ENCODE assay signal across 15 cellular contexts in the genomic region with DNA sequence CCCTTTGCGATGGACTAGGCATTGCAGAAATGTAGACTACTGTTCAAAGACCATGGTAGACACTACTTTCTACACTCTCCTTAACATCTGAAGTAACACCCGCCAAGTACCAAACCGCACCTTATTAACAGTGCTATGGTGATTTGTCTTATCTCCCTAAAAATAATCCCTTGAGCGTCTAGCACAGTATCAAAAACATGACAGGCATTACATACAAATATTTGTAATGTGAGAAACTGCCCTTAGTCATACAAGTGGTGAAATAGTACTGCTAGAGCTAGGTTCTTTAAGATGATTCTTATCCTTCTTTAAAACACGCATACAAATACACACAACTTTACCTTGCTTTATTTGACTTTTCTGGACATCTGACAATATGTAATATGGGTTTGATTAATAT. TPM values are rescaled to one million over a fixed set of nuclear protein-coding genes. Genes with fewer than 3 reads are reported as not detected.
DNase-seq lines count a peak whose midpoint lies in the region; ATAC-seq and TF ChIP-seq lines count a peak whose summit lies in the region.
"Had no signal": no experiment of that assay in that cellular context is flagged by ENCODE, and none has a peak within 500 bp of the region (broad histone marks: within the 10 kb centered on the region; RNA-seq: fewer than 3 reads in every experiment).

No MANE protein-coding gene starts in this region.

- no peak overlapping the region for H3K27ac ChIP-seq in WERI-Rb-1
- H3K27ac ChIP-seq: Peyer's patch, tibial nerve had no signal

- H3K4me3 Mint-ChIP-seq in activated naive CD4-positive, alpha-beta T cell treated with anti-CD3 and anti-CD28 coated beads, Interleukin-2, amount 50 U/mL, for 24 hours = no peak overlapping the region

- H3K36me3 ChIP-seq in adipocyte (ENCODE audit: control insufficient read depth, insufficient read depth, low read length, severe bottlenecking) (peaks cover 13% of the 10 kb centered on the region), skeletal muscle satellite cell (ENCODE audit: insufficient read depth, low read length) (peaks cover 25% of the 10 kb centered on the region), WERI-Rb-1 (peaks cover 63% of the 10 kb centered on the region)

- H3K36me3 Mint-ChIP-seq in activated naive CD4-positive, alpha-beta T cell treated with anti-CD3 and anti-CD28 coated beads, Interleukin-2, amount 50 U/mL, for 24 hours = peaks cover 15% of the 10 kb centered on the region

- peak overlapping the region; percentile 62 for H3K27ac Mint-ChIP-seq in activated naive CD4-positive, alpha-beta T cell treated with anti-CD3 and anti-CD28 coated beads, Interleukin-2, amount 50 U/mL, for 24 hours

- no peak for DNase-seq in activated naive CD4-positive, alpha-beta T cell treated with anti-CD3 and anti-CD28 coated beads, Interleukin-2, amount 50 U/mL, for 16 hours
- peak; percentile 79 for DNase-seq in adipocyte (ENCODE audit: low read depth)
- peak; percentile 87 for DNase-seq in fibroblast of villous mesenchyme (ENCODE audit: low read depth)
- no peak for DNase-seq in WERI-Rb-1
- no peak for DNase-seq in NCI-H748 treated with DMSO at 0.1 percent for 48 hours (lab: John Stamatoyannopoulos, UW)
- DNase-seq: activated CD4-positive, alpha-beta T cell treated with anti-CD3 and anti-CD28 coated beads, Interleukin-2, amount 50 U/mL, for 4 hours; activated gamma-delta T cell; NCI-H1436; NCI-H510A treated with DMSO at 0.1 percent for 48 hours; Peyer's patch; T1000 had no signal

- TF ChIP-seq CTCF in fibroblast of villous mesenchyme (IDR thresholded peaks at IDR 0.05; ENCODE audit: insufficient read depth, low read depth, low read length) (no peak), WERI-Rb-1 (IDR thresholded peaks at IDR 0.05; ENCODE audit: low read depth, low read length) (no peak)

- peaks cover 35% of the 10 kb centered on the region for H3K4me1 ChIP-seq in adipocyte (ENCODE audit: control insufficient read depth, insufficient read depth, low read length)
- H3K4me1 ChIP-seq in skeletal muscle satellite cell (ENCODE audit: control insufficient read depth, insufficient read depth, low read length) = peaks cover 20% of the 10 kb centered on the region

- H3K9me3 Mint-ChIP-seq in activated naive CD4-positive, alpha-beta T cell treated with anti-CD3 and anti-CD28 coated beads, Interleukin-2, amount 50 U/mL, for 24 hours = no peaks in the 10 kb centered on the region

- peaks cover 74% of the 10 kb centered on the region for H3K4me1 Mint-ChIP-seq in activated naive CD4-positive, alpha-beta T cell treated with anti-CD3 and anti-CD28 coated beads, Interleukin-2, amount 50 U/mL, for 24 hours

- H3K4me3 ChIP-seq in adipocyte (ENCODE audit: low read length) (no peak overlapping the region), fibroblast of villous mesenchyme (ENCODE audit: low read depth, low read length) (no peak overlapping the region), skeletal muscle satellite cell (ENCODE audit: low read length) (no peak overlapping the region), WERI-Rb-1 (ENCODE audit: low read depth, low read length) (no peak overlapping the region)
- H3K4me3 ChIP-seq: Peyer's patch, tibial nerve had no signal

- H3K4me2 ChIP-seq in skeletal muscle satellite cell (ENCODE audit: low read length) = peak overlapping the region; percentile 53

- H3K9ac ChIP-seq in adipocyte (ENCODE audit: low read length) (no peak overlapping the region), skeletal muscle satellite cell (ENCODE audit: low read depth, low read length) (no peak overlapping the region)

- no peaks in the 10 kb centered on the region for H3K27me3 ChIP-seq in adipocyte (replicated peaks; ENCODE audit: control insufficient read depth, insufficient read depth, low read length)
- no peaks in the 10 kb centered on the region for H3K27me3 ChIP-seq in skeletal muscle satellite cell (ENCODE audit: control insufficient read depth, insufficient read depth, low read length)
- no peaks in the 10 kb centered on the region for H3K27me3 ChIP-seq in WERI-Rb-1 (ENCODE audit: insufficient read depth, low read depth, severe bottlenecking)
- H3K27me3 ChIP-seq: Peyer's patch, tibial nerve had no signal

- no peaks in the 10 kb centered on the region for H3K27me3 Mint-ChIP-seq in activated naive CD4-positive, alpha-beta T cell treated with anti-CD3 and anti-CD28 coated beads, Interleukin-2, amount 50 U/mL, for 24 hours

- ATAC-seq in GM19467 (IDR thresholded peaks at IDR 0.05; ENCODE audit: unreplicated experiment) = no peak

- H3K9me3 ChIP-seq in adipocyte (ENCODE audit: control insufficient read depth, low read length) = no peaks in the 10 kb centered on the region
- H3K9me3 ChIP-seq in skeletal muscle satellite cell (replicated peaks; ENCODE audit: low read length) = no peaks in the 10 kb centered on the region
- no peaks in the 10 kb centered on the region for H3K9me3 ChIP-seq in WERI-Rb-1 (ENCODE audit: severe bottlenecking)
- H3K9me3 ChIP-seq: Peyer's patch, tibial nerve had no signal

RNA-seq across cellular contexts. Expression of gene PUM1, which starts 27.2 kb away (rescaled TPM):
- 67.6 and 81.6 TPM in 2 replicates for total RNA-seq in fibroblast of villous mesenchyme
- 44.4 and 49.4 TPM in 2 replicates for total RNA-seq in skeletal muscle satellite cell (2012; rRNA removed)

Comparison
In these comparisons a context has a peak if more than half of its experiments do, and no peak if none do; other contexts are left out.
1. DNase-seq: peak in adipocyte (single experiment) and fibroblast of villous mesenchyme (single experiment); none in activated naive CD4-positive, alpha-beta T cell treated with anti-CD3 and anti-CD28 coated beads, Interleukin-2, amount 50 U/mL, for 16 hours (single experiment), WERI-Rb-1 (single experiment) and NCI-H748 treated with DMSO at 0.1 percent for 48 hours (single experiment).